Comparison of ENCODE assay signal across 1 cellular context in genomic region chr4:88478247-88478646, GRCh38.
TF ChIP-seq lines count a peak whose summit lies in the region.

No MANE protein-coding gene starts in this region.

TF ChIP-seq in HepG2, 621 proteins besides CTCF, POLR2A, EP300 and RAD21:
- TF ChIP-seq FOXJ3 (CRISPR knock-in tag; IDR thresholded peaks at IDR 0.05; ENCODE audit: borderline replicate concordance) (no peak), ZSCAN25 (CRISPR knock-in tag; IDR thresholded peaks at IDR 0.05) (no peak), ZNF3 (CRISPR knock-in tag; IDR thresholded peaks at IDR 0.05) (no peak), PCBP1 (IDR thresholded peaks at IDR 0.05; ENCODE audit: borderline replicate concordance, low read depth, low read length) (no peak), ZNF572 (CRISPR knock-in tag; IDR thresholded peaks at IDR 0.05) (no peak), SOX6 (IDR thresholded peaks at IDR 0.05) (no peak), SOX6 (CRISPR knock-in tag; IDR thresholded peaks at IDR 0.05) (0 out of 2 replicates have a peak, but pooled peaks have one; percentile 13), KDM2A (CRISPR knock-in tag; IDR thresholded peaks at IDR 0.05; ENCODE audit: borderline replicate concordance, low read depth) (no peak), SMARCC2 (IDR thresholded peaks at IDR 0.05) (no peak), ZFY (CRISPR knock-in tag; IDR thresholded peaks at IDR 0.05) (no peak), ZNF687 (CRISPR knock-in tag; IDR thresholded peaks at IDR 0.05) (no peak), ZNF766 (CRISPR knock-in tag; IDR thresholded peaks at IDR 0.05; ENCODE audit: borderline replicate concordance) (no peak), MYC (CRISPR knock-in tag; IDR thresholded peaks at IDR 0.05; ENCODE audit: borderline replicate concordance) (no peak), PAXIP1 (CRISPR knock-in tag; conservative IDR thresholded peaks at IDR 0.05) (peak; percentile 52), ZNF281 (CRISPR knock-in tag; IDR thresholded peaks at IDR 0.05; ENCODE audit: borderline replicate concordance) (peak; percentile 68; the same call in 1 of the 2 replicates), TMF1 (CRISPR knock-in tag; IDR thresholded peaks at IDR 0.05; ENCODE audit: low read depth) (no peak), SPEN (CRISPR knock-in tag; IDR thresholded peaks at IDR 0.05; ENCODE audit: low read depth) (no peak), ZMYM2 (CRISPR knock-in tag; IDR thresholded peaks at IDR 0.05) (no peak), SOX5 (CRISPR knock-in tag; IDR thresholded peaks at IDR 0.05; ENCODE audit: borderline replicate concordance) (0 out of 2 replicates have a peak, but pooled peaks have one; percentile 25), ARID5B (CRISPR knock-in tag; IDR thresholded peaks at IDR 0.05) (peak; percentile 26; the same call in 1 of the 2 replicates), HMG20B (CRISPR knock-in tag; conservative IDR thresholded peaks at IDR 0.05) (no peak), ISX (CRISPR knock-in tag; conservative IDR thresholded peaks at IDR 0.05) (no peak), NFE2 (CRISPR knock-in tag; IDR thresholded peaks at IDR 0.05) (no peak), ZBTB3 (CRISPR knock-in tag; IDR thresholded peaks at IDR 0.05; ENCODE audit: borderline replicate concordance, low read depth) (no peak), RXRA (CRISPR knock-in tag; IDR thresholded peaks at IDR 0.05) (no peak), DPF2 (CRISPR knock-in tag; IDR thresholded peaks at IDR 0.05; ENCODE audit: borderline replicate concordance, low read depth) (no peak), HNF4A (CRISPR knock-in tag; IDR thresholded peaks at IDR 0.05) (0 out of 2 replicates have a peak, but pooled peaks have one; percentile 29), HIVEP1 (CRISPR knock-in tag; IDR thresholded peaks at IDR 0.05) (no peak), ZNF605 (CRISPR knock-in tag; IDR thresholded peaks at IDR 0.05) (no peak), ZUFSP (CRISPR knock-in tag; IDR thresholded peaks at IDR 0.05; ENCODE audit: borderline replicate concordance) (no peak), RXRB (CRISPR knock-in tag; IDR thresholded peaks at IDR 0.05; ENCODE audit: borderline replicate concordance) (peak; percentile 79), SOX13 (IDR thresholded peaks at IDR 0.05) (no peak), SOX13 (CRISPR knock-in tag; conservative IDR thresholded peaks at IDR 0.05 in 1 of 2, IDR thresholded peaks at IDR 0.05 in 1 of 2) (peak in 1 of 2 experiments; percentile 51; a peak in 2 of 4 replicates), NR2F6 (IDR thresholded peaks at IDR 0.05) (no peak), NR2F6 (CRISPR knock-in tag; IDR thresholded peaks at IDR 0.05) (peak; percentile 43; the same call in 1 of the 2 replicates), ASH2L (IDR thresholded peaks at IDR 0.05; ENCODE audit: insufficient read length, low read depth, low read length) (peak; percentile 26), ZNF761 (CRISPR knock-in tag; conservative IDR thresholded peaks at IDR 0.05) (no peak), PPARG (CRISPR knock-in tag; conservative IDR thresholded peaks at IDR 0.05) (peak; percentile 96), SIN3B (IDR thresholded peaks at IDR 0.05; ENCODE audit: low read length) (no peak)
- TF ChIP-seq, protein P1, sequence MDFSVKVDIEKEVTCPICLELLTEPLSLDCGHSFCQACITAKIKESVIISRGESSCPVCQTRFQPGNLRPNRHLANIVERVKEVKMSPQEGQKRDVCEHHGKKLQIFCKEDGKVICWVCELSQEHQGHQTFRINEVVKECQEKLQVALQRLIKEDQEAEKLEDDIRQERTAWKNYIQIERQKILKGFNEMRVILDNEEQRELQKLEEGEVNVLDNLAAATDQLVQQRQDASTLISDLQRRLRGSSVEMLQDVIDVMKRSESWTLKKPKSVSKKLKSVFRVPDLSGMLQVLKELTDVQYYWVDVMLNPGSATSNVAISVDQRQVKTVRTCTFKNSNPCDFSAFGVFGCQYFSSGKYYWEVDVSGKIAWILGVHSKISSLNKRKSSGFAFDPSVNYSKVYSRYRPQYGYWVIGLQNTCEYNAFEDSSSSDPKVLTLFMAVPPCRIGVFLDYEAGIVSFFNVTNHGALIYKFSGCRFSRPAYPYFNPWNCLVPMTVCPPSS (IDR thresholded peaks at IDR 0.05), result no peak
- TF ChIP-seq, protein P2, sequence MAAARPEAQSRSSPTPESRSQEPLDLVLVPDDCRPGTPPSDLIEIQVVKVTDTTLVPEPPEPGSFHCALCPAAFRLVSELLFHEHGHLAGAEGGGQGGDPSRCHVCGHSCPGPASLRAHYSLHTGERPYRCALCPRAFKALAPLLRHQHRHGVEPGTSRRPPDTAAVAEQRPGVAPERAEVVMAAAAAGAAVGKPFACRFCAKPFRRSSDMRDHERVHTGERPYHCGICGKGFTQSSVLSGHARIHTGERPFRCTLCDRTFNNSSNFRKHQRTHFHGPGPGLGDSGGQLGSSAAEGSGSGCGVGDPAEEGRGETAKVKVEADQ (CRISPR knock-in tag; IDR thresholded peaks at IDR 0.05; ENCODE audit: borderline replicate concordance), result no peak
- TF ChIP-seq, protein P3, sequence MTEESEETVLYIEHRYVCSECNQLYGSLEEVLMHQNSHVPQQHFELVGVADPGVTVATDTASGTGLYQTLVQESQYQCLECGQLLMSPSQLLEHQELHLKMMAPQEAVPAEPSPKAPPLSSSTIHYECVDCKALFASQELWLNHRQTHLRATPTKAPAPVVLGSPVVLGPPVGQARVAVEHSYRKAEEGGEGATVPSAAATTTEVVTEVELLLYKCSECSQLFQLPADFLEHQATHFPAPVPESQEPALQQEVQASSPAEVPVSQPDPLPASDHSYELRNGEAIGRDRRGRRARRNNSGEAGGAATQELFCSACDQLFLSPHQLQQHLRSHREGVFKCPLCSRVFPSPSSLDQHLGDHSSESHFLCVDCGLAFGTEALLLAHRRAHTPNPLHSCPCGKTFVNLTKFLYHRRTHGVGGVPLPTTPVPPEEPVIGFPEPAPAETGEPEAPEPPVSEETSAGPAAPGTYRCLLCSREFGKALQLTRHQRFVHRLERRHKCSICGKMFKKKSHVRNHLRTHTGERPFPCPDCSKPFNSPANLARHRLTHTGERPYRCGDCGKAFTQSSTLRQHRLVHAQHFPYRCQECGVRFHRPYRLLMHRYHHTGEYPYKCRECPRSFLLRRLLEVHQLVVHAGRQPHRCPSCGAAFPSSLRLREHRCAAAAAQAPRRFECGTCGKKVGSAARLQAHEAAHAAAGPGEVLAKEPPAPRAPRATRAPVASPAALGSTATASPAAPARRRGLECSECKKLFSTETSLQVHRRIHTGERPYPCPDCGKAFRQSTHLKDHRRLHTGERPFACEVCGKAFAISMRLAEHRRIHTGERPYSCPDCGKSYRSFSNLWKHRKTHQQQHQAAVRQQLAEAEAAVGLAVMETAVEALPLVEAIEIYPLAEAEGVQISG (CRISPR knock-in tag; IDR thresholded peaks at IDR 0.05), result no peak
